ENCODE assay signal across 8 cellular contexts in genomic region chr17:44556854-44557606, GRCh38. TPM values are rescaled to one million over a fixed set of nuclear protein-coding genes. Genes with fewer than 3 reads are reported as not detected.
DNase-seq lines count a peak whose midpoint lies in the region; ATAC-seq lines count a peak whose summit lies in the region.

Gene FZD2, plus strand, starts transcription at chr17:44557484. Its CDS starts 205 bp downstream, at chr17:44557689.

- in situ Hi-C loops in G401 (cut with HindIII; ENCODE audit: low sequenced_read_pairs): no loop called here

- H3K36me3 Mint-ChIP-seq in stimulated activated naive B cell treated with anti-CD40 and anti-IgM and Interleukin-4, amounts not matched to agents 10 μg/mL and 1 μg/mL and 100 μg/mL, for 72 hours: peaks cover 0 to 5% of the 10 kb centered on the region in 2 donors

- peak; percentile 68 for ATAC-seq in esophagus mucosa
- peak; percentile 86 to 89 for ATAC-seq in stimulated activated naive B cell treated with anti-CD40 and anti-IgM and Interleukin-4, amounts not matched to agents 10 μg/mL and 1 μg/mL and 100 μg/mL, for 72 hours (replicated peaks)

- DNase-seq in G401 (ENCODE audit: low spot score) (peak; percentile 77), HS-27A (ENCODE audit: low read depth) (peak; percentile 89), NCI-H774 (lab: John Stamatoyannopoulos, UW) (peak; percentile 93), mucosa of gallbladder (ENCODE audit: low spot score) (peak; percentile 85), T-helper 9 cell (no peak)
- peak; percentile 28 for DNase-seq in activated CD8-positive, alpha-beta memory T cell treated with anti-CD3 and anti-CD28 coated beads, Interleukin-2, amount 50 U/mL, for 24 hours (ENCODE audit: extremely low read depth)
- DNase-seq in stimulated activated naive B cell treated with anti-CD40 and anti-IgM and Interleukin-4, amounts not matched to agents 10 μg/mL and 1 μg/mL and 100 μg/mL, for 72 hours: peak; percentile 67

- peaks cover 3% of the 10 kb centered on the region in 2 donors for H3K9me3 Mint-ChIP-seq in stimulated activated naive B cell treated with anti-CD40 and anti-IgM and Interleukin-4, amounts not matched to agents 10 μg/mL and 1 μg/mL and 100 μg/mL, for 72 hours

- peak within 1 kb of the TSS; percentile 86 for H3K27ac Mint-ChIP-seq in stimulated activated naive B cell treated with anti-CD40 and anti-IgM and Interleukin-4, amounts not matched to agents 10 μg/mL and 1 μg/mL and 100 μg/mL, for 72 hours

- H3K4me1 Mint-ChIP-seq in stimulated activated naive B cell treated with anti-CD40 and anti-IgM and Interleukin-4, amounts not matched to agents 10 μg/mL and 1 μg/mL and 100 μg/mL, for 72 hours: peaks cover 21 to 34% of the 10 kb centered on the region in 2 donors

- H3K27me3 Mint-ChIP-seq in stimulated activated naive B cell treated with anti-CD40 and anti-IgM and Interleukin-4, amounts not matched to agents 10 μg/mL and 1 μg/mL and 100 μg/mL, for 72 hours: peaks cover 50 to 56% of the 10 kb centered on the region in 2 donors

- peak within 1 kb of the TSS; percentile 88 to 93 for H3K4me3 Mint-ChIP-seq in stimulated activated naive B cell treated with anti-CD40 and anti-IgM and Interleukin-4, amounts not matched to agents 10 μg/mL and 1 μg/mL and 100 μg/mL, for 72 hours

RNA-seq across cellular contexts. Expression of gene FZD2, which starts in this region (rescaled TPM):
- total RNA-seq in G401 (2014; rRNA removed; shearing (Covaris generic)): 121 and 131 TPM in 2 replicates
- total RNA-seq in esophagus mucosa (0.60 TPM), mucosa of gallbladder (7.7 TPM)

Comparison
In these comparisons a context has a peak if more than half of its experiments do, and no peak if none do; other contexts are left out.
1. RNA of gene FZD2 (total RNA-seq): 121 to 131 TPM in G401; 7.7 TPM in mucosa of gallbladder (single experiment) and 0.60 TPM in esophagus mucosa (single experiment); every median in the first group is over 10 times any median in the second.
2. Peak in ATAC-seq in esophagus mucosa; RNA of the gene not detected or under 1 TPM.